ENCODE assay signal across 8 cellular contexts in the genomic region with DNA sequence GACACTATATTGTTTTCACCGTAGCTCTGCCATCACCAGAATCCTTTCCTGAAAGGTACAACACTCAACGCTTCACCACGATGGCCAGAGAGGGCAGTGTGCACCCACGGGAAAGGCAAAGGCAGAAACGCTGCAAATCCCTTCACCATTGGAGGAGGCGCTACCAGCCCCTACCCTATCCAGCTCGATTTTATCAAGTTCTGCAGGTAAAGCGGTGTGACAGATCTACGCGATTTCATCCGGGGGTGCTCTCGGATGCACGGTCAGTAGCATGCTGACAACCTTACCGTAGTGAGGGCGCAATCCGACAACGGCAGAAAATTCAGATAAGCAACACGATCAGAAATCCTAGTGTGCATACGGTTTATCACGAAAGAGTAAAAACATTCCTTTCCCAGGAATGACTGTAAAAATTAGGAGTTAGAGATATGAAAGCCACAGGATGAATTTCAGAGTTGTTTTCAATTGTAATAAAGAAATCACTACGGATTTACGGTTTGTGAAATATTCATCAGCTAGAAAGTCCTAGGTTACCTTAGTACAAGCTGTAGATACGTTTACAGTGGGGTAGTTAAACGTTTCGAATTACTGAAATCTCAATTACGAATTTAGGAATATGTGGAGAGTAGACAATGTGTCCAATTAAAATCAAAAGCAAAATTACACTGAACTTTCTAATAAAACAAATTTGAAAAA. TPM values are rescaled to one million over a fixed set of nuclear protein-coding genes. Genes with fewer than 3 reads are reported as not detected.
DNase-seq lines count a peak whose midpoint lies in the region; ATAC-seq and TF ChIP-seq lines count a peak whose summit lies in the region.

No MANE protein-coding gene starts in this region.

- no peak overlapping the region for H3K14ac ChIP-seq in trophoblast cell (ENCODE audit: low read length)

- H2BK5ac ChIP-seq in trophoblast cell (ENCODE audit: low read depth, low read length, poor library complexity) = no peak overlapping the region

- TF ChIP-seq EP300 in SK-N-SH (IDR thresholded peaks at IDR 0.05; ENCODE audit: borderline replicate concordance in 1 of 2, low read depth in 1 of 2, low read length in 1 of 2) = no peak

- TF ChIP-seq CTCF in HFF-Myc (IDR thresholded peaks at IDR 0.05; ENCODE audit: low read depth, low read length, missing control alignments) (peak; percentile 96), SK-N-SH (IDR thresholded peaks at IDR 0.05) (peak; percentile 93), type B pancreatic cell (conservative IDR thresholded peaks at IDR 0.05) (peak; percentile 96)

- H3K9me3 ChIP-seq in SK-N-SH = no peaks in the 10 kb centered on the region
- H3K9me3 ChIP-seq in trophoblast cell (ENCODE audit: insufficient read depth, low read depth, low read length) = no peaks in the 10 kb centered on the region

- H3K36me3 ChIP-seq in SK-N-SH (replicated peaks in 1 of 2; ENCODE audit: control insufficient read depth in 1 of 2, insufficient read depth in 2 of 2, low read length in 1 of 2) (no peaks in the 10 kb centered on the region), trophoblast cell (ENCODE audit: control insufficient read depth in 1 of 2, insufficient read depth in 2 of 2, low read length in 2 of 2) (no peaks in the 10 kb centered on the region)

- TF ChIP-seq POLR2A in GM10847 (IDR thresholded peaks at IDR 0.05; ENCODE audit: extremely low read depth, insufficient read length) = peak; percentile 31

- peak; percentile 74 to 79 for ATAC-seq in activated naive CD4-positive, alpha-beta T cell treated with anti-CD3 and anti-CD28 coated beads, Interleukin-2, amount 50 U/mL, for 72 hours

- H3K4me3 ChIP-seq in HFF-Myc (replicated peaks; ENCODE audit: low read depth, low read length) (peak overlapping the region; percentile 80), SK-N-SH (ENCODE audit: low read depth in 2 of 2, low read length in 1 of 2) (peak overlapping the region; percentile 83 to 84), trophoblast cell (ENCODE audit: low read depth, low read length) (no peak overlapping the region)

- H3K36me3 Mint-ChIP-seq in activated naive CD4-positive, alpha-beta T cell treated with anti-CD3 and anti-CD28 coated beads, Interleukin-2, amount 50 U/mL, for 72 hours = peaks cover 10 to 14% of the 10 kb centered on the region in 2 donors
- H3K36me3 Mint-ChIP-seq in type B pancreatic cell = peaks cover 4% of the 10 kb centered on the region

- peak overlapping the region; percentile 99 for H3K4me3 Mint-ChIP-seq in type B pancreatic cell

- H2BK12ac ChIP-seq in trophoblast cell (ENCODE audit: low read length) = no peak overlapping the region

- POLR2A ChIA-PET in SK-N-SH (lab: Yijun Ruan, JAX) = interaction anchor here (0.7 to 1.1 kb wide), 3 partner anchors 174 to 1019 kb away, joined by 3 read pairs; no protein-coding TSS in a partner anchor

- H3K27ac ChIP-seq in SK-N-SH (ENCODE audit: low read depth in 2 of 2, low read length in 1 of 2) = peak overlapping the region; percentile 54 to 85; a peak in 3 of 4 replicates
- H3K27ac ChIP-seq in trophoblast cell (ENCODE audit: low read depth, low read length) = no peak overlapping the region

- H3K9me2 ChIP-seq in SK-N-SH = no peaks in the 10 kb centered on the region

- H3K4me1 Mint-ChIP-seq in type B pancreatic cell (ENCODE audit: unreplicated experiment) = peaks cover 49% of the 10 kb centered on the region

- peak; percentile 96 for TF ChIP-seq RAD21 in SK-N-SH (IDR thresholded peaks at IDR 0.05; ENCODE audit: low read length)

- peaks cover 22% of the 10 kb centered on the region for H3K27me3 Mint-ChIP-seq in type B pancreatic cell

- no peak overlapping the region for H3K23ac ChIP-seq in trophoblast cell (ENCODE audit: low read length)

- H3K9me3 Mint-ChIP-seq in activated naive CD4-positive, alpha-beta T cell treated with anti-CD3 and anti-CD28 coated beads, Interleukin-2, amount 50 U/mL, for 72 hours = no peaks in the 10 kb centered on the region
- no peaks in the 10 kb centered on the region for H3K9me3 Mint-ChIP-seq in type B pancreatic cell

- H4K8ac ChIP-seq in trophoblast cell (ENCODE audit: low read depth, low read length) = no peak overlapping the region

- intact Hi-C loops in head of caudate nucleus (cut with DNase I) = loop anchor here (5.0 to 10.0 kb wide), 2 partner anchors 913 to 1020 kb away; no protein-coding TSS in a partner anchor

- H3K79me1 ChIP-seq in trophoblast cell (ENCODE audit: low read length) = no peaks in the 10 kb centered on the region

- peak overlapping the region in 1 of 2 donors; percentile 56 for H3K27ac Mint-ChIP-seq in activated naive CD4-positive, alpha-beta T cell treated with anti-CD3 and anti-CD28 coated beads, Interleukin-2, amount 50 U/mL, for 72 hours
- H3K27ac Mint-ChIP-seq in type B pancreatic cell = peak overlapping the region; percentile 94

- peak overlapping the region; percentile 79 for H2AFZ ChIP-seq in SK-N-SH (ENCODE audit: low read depth)
- H2AFZ ChIP-seq in trophoblast cell (ENCODE audit: insufficient read depth, low read length, poor library complexity) = no peak overlapping the region

- H4K12ac ChIP-seq in trophoblast cell (ENCODE audit: low read depth, low read length) = no peak overlapping the region

- H3K18ac ChIP-seq in trophoblast cell (ENCODE audit: low read length) = no peak overlapping the region

- H3F3A ChIP-seq in SK-N-SH (replicated peaks; ENCODE audit: insufficient read depth) = peaks cover 13% of the 10 kb centered on the region

- no peak overlapping the region for H2AK5ac ChIP-seq in trophoblast cell (ENCODE audit: low read length)

- CTCF ChIA-PET in SK-N-SH (lab: Yijun Ruan, JAX) = interaction anchor here (0.5 to 6.3 kb wide), 83 partner anchors 10 to 1488 kb away, joined by 3 to 152 read pairs (median 4); a partner anchor contains a TSS

- H3K4me2 ChIP-seq in SK-N-SH (peak overlapping the region; percentile 89), trophoblast cell (ENCODE audit: low read length) (peak overlapping the region; percentile 77)

- H4K91ac ChIP-seq in trophoblast cell (ENCODE audit: low read depth, low read length) = no peak overlapping the region

- H3K9ac ChIP-seq in SK-N-SH = peak overlapping the region; percentile 74; the same call in 1 of the 2 replicates
- H3K9ac ChIP-seq in trophoblast cell (ENCODE audit: low read length) = no peak overlapping the region

- H3K4ac ChIP-seq in trophoblast cell (ENCODE audit: low read depth, low read length) = no peak overlapping the region

- H3K27me3 ChIP-seq in SK-N-SH (ENCODE audit: insufficient read depth) (no peaks in the 10 kb centered on the region), trophoblast cell (ENCODE audit: insufficient read depth, low read length) (peaks cover 13% of the 10 kb centered on the region)

- no peaks in the 10 kb centered on the region for H4K20me1 ChIP-seq in SK-N-SH (ENCODE audit: insufficient read depth)

- peak; percentile 61 for DNase-seq in HFF-Myc (ENCODE audit: extremely low read depth, low read depth)
- DNase-seq in MV-4-11 (lab: John Stamatoyannopoulos, UW) = peak; percentile 76
- DNase-seq in SK-N-SH = peak; percentile 76
- DNase-seq in activated naive CD4-positive, alpha-beta T cell treated with anti-CD3 and anti-CD28 coated beads, Interleukin-2, amount 50 U/mL, for 72 hours (ENCODE audit: low spot score in 2 of 2) = peak; percentile 75 to 83
- DNase-seq in head of caudate nucleus = peak; percentile 75 to 97 (median 90)
- peak; percentile 83 to 92 for DNase-seq in trophoblast cell
- peak; percentile 87 for DNase-seq in type B pancreatic cell (ENCODE audit: extremely low spot score, unreplicated experiment)

- H3K4me1 ChIP-seq in SK-N-SH (ENCODE audit: control insufficient read depth in 1 of 2, insufficient read depth in 2 of 2, low read depth in 1 of 2, low read length in 1 of 2) (peaks cover 7 to 15% of the 10 kb centered on the region in 2 experiments; a peak in 2 of 4 replicates), trophoblast cell (ENCODE audit: control insufficient read depth in 1 of 2, insufficient read depth in 2 of 2, low read length in 2 of 2) (peaks cover 0 to 5% of the 10 kb centered on the region in 2 experiments)

- no peak overlapping the region for H2BK120ac ChIP-seq in trophoblast cell (ENCODE audit: insufficient read depth, low read length, poor library complexity)

- peaks cover 60% of the 10 kb centered on the region for H3K79me2 ChIP-seq in SK-N-SH (ENCODE audit: insufficient read depth)
- H3K79me2 ChIP-seq in trophoblast cell (ENCODE audit: control insufficient read depth, insufficient read depth, low read length, poor library complexity) = no peaks in the 10 kb centered on the region

- WGBS in SK-N-SH (ENCODE audit: low lambda C conversion rate) = 2% methylated on average over 26 of the region's 26 CpGs
- no CpG with 5 or more reads among the region's 26 CpGs for WGBS in trophoblast cell (ENCODE audit: extremely low coverage, insufficient coverage, insufficient read length)

TF ChIP-seq in SK-N-SH, 30 proteins besides CTCF, POLR2A, EP300 and RAD21 (continues in another document):
- TF ChIP-seq, protein P1, sequence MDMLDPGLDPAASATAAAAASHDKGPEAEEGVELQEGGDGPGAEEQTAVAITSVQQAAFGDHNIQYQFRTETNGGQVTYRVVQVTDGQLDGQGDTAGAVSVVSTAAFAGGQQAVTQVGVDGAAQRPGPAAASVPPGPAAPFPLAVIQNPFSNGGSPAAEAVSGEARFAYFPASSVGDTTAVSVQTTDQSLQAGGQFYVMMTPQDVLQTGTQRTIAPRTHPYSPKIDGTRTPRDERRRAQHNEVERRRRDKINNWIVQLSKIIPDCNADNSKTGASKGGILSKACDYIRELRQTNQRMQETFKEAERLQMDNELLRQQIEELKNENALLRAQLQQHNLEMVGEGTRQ (IDR thresholded peaks at IDR 0.05; ENCODE audit: borderline replicate concordance, low read depth, low read length) = no peak
- no peak for TF ChIP-seq JUND (IDR thresholded peaks at IDR 0.05)
- no peak for TF ChIP-seq GABPA (IDR thresholded peaks at IDR 0.05; ENCODE audit: low read depth)

RNA-seq across cellular contexts. Expression of a gene that starts 1.8 kb away (rescaled TPM):
- 40.5 and 48.8 TPM in 2 replicates for polyA plus RNA-seq in SK-N-SH (2012; rRNA removed)
- 51.3 and 57.3 TPM in 2 replicates for polyA plus RNA-seq in SK-N-SH (2012; cell fraction: cytosol; rRNA removed)
- polyA plus RNA-seq in SK-N-SH (2012; cell fraction: nucleus; rRNA removed) = 34.6 and 35.4 TPM in 2 replicates
- 1 to 10 TPM; 1.1 to 7.3 TPM for total RNA-seq in activated naive CD4-positive, alpha-beta T cell treated with anti-CD3 and anti-CD28 coated beads, Interleukin-2, amount 50 U/mL, for 72 hours
- 13.5 and 15.0 TPM in 2 replicates for polyA plus RNA-seq in trophoblast cell (2013)
- 33.6 and 50.3 TPM in 2 replicates for total RNA-seq in type B pancreatic cell (ENCODE audit: low replicate concordance)
